ENCODE assay signal across 8 cellular contexts in genomic region chr5:147509710-147510651, GRCh38. TPM values are rescaled to one million over a fixed set of nuclear protein-coding genes. Genes with fewer than 3 reads are reported as not detected.
A peak's percentile ranks its signal among the peaks of the same experiment; 100 is the strongest.
DNase-seq lines count a peak whose midpoint lies in the region; ATAC-seq and TF ChIP-seq lines count a peak whose summit lies in the region.

Gene DPYSL3 (minus strand): TSS chr5:147510068. CDS start chr5:147509858, 210 bp downstream.

- POLR2A ChIA-PET in activated naive CD8-positive, alpha-beta T cell treated with anti-CD3 and anti-CD28 coated beads, Interleukin-2, amount 10 ng/mL, durations not matched to agents 7 days and 5 days (lab: Charles Lee) = no interaction called here

- H3K4me1 Mint-ChIP-seq in activated naive CD8-positive, alpha-beta T cell treated with anti-CD3 and anti-CD28 coated beads, Interleukin-2, amount 10 ng/mL, durations not matched to agents 7 days and 5 days = peaks cover 2% of the 10 kb centered on the region

- DNase-seq in NCI-H1092 treated with DMSO at 0.1 percent for 48 hours (lab: John Stamatoyannopoulos, UW) (peak; percentile 71), Right ventricle myocardium superior (peak; percentile 84), occipital lobe (lab: John Stamatoyannopoulos, UW) (peak; percentile 9)
- DNase-seq in activated naive CD8-positive, alpha-beta T cell treated with anti-CD3 and anti-CD28 coated beads, Interleukin-2, amount 10 ng/mL, durations not matched to agents 7 days and 5 days = peak; percentile 37
- DNase-seq in activated CD8-positive, alpha-beta memory T cell treated with anti-CD3 and anti-CD28 coated beads, Interleukin-2, amount 50 U/mL, for 4 hours = no peak

- peak within 1 kb of the TSS; percentile 12 for H3K4me3 Mint-ChIP-seq in activated naive CD8-positive, alpha-beta T cell treated with anti-CD3 and anti-CD28 coated beads, Interleukin-2, amount 10 ng/mL, durations not matched to agents 7 days and 5 days

- no peak for TF ChIP-seq CTCF in GM12875 (IDR thresholded peaks at IDR 0.05; ENCODE audit: borderline replicate concordance, insufficient read depth, low read depth, low read length)

- H3K4me3 ChIP-seq in GM12875 (ENCODE audit: low read depth, low read length) = peak within 1 kb of the TSS; percentile 52

- intact Hi-C loops in Right ventricle myocardium superior (cut with DNase I) = loop anchor here (10.0 kb wide), 1 partner anchor 45 kb away; no protein-coding TSS in a partner anchor

- H3K27me3 Mint-ChIP-seq in activated naive CD8-positive, alpha-beta T cell treated with anti-CD3 and anti-CD28 coated beads, Interleukin-2, amount 10 ng/mL, durations not matched to agents 7 days and 5 days = peaks cover 28% of the 10 kb centered on the region

- ATAC-seq in activated naive CD8-positive, alpha-beta T cell treated with anti-CD3 and anti-CD28 coated beads, Interleukin-2, amount 10 ng/mL, durations not matched to agents 7 days and 5 days (ENCODE audit: low read depth) = no peak
- ATAC-seq in Right ventricle myocardium superior (ENCODE audit: poor library complexity) (peak; percentile 98), GM18519 (IDR thresholded peaks at IDR 0.05; ENCODE audit: low FRiP score, unreplicated experiment) (no peak), HG02970 (IDR thresholded peaks at IDR 0.05; ENCODE audit: low FRiP score, unreplicated experiment) (no peak)

- H3K27ac Mint-ChIP-seq in activated naive CD8-positive, alpha-beta T cell treated with anti-CD3 and anti-CD28 coated beads, Interleukin-2, amount 10 ng/mL, durations not matched to agents 7 days and 5 days = peak within 1 kb of the TSS; percentile 16

- no peaks in the 10 kb centered on the region for H3K9me3 Mint-ChIP-seq in activated naive CD8-positive, alpha-beta T cell treated with anti-CD3 and anti-CD28 coated beads, Interleukin-2, amount 10 ng/mL, durations not matched to agents 7 days and 5 days

- H3K36me3 Mint-ChIP-seq in activated naive CD8-positive, alpha-beta T cell treated with anti-CD3 and anti-CD28 coated beads, Interleukin-2, amount 10 ng/mL, durations not matched to agents 7 days and 5 days = no peaks in the 10 kb centered on the region

RNA-seq across cellular contexts. Expression of gene DPYSL3, which starts in this region (rescaled TPM):
- total RNA-seq in activated naive CD8-positive, alpha-beta T cell treated with anti-CD3 and anti-CD28 coated beads, Interleukin-2, amount 10 ng/mL, durations not matched to agents 7 days and 5 days = not detected
- total RNA-seq in Right ventricle myocardium superior (20.5 TPM), occipital lobe (977 TPM)

Comparison
In these comparisons a context has a peak if more than half of its experiments do, and no peak if none do; other contexts are left out.
1. RNA of gene DPYSL3 (total RNA-seq): 977 TPM in occipital lobe (single experiment); 20.5 TPM in Right ventricle myocardium superior (single experiment) and not detected in activated naive CD8-positive, alpha-beta T cell treated with anti-CD3 and anti-CD28 coated beads, Interleukin-2, amount 10 ng/mL, durations not matched to agents 7 days and 5 days; every median in the first group is over 10 times any median in the second.
2. Peak in DNase-seq in activated naive CD8-positive, alpha-beta T cell treated with anti-CD3 and anti-CD28 coated beads, Interleukin-2, amount 10 ng/mL, durations not matched to agents 7 days and 5 days; RNA of the gene not detected or under 1 TPM.